9 cellular contexts compared by ENCODE assay signal in the genomic region with DNA sequence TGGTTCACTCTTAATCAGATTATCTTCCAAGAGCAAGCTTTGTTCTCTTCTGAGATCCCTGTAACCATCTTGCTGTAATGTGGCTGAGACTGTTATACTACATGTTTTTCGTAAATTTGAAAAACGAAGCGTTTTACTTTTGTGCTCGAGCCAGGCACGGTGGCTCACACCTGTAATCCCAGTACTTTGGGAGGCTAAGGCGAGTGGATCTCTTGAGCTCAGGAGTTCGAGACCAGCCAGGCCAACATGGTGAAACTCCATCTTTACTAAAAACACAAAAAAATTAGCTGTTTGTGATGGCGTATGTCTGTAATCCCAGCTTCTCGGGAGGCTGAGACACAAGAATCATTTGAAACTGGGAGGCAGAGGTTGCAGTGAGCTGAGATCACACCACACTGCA. TPM values are rescaled to one million over a fixed set of nuclear protein-coding genes. Genes with fewer than 3 reads are reported as not detected.
DNase-seq lines count a peak whose midpoint lies in the region; ATAC-seq and TF ChIP-seq lines count a peak whose summit lies in the region.
"Had no signal": no experiment of that assay in that cellular context is flagged by ENCODE, and none has a peak within 500 bp of the region (broad histone marks: within the 10 kb centered on the region; RNA-seq: fewer than 3 reads in every experiment).

No MANE protein-coding gene starts in this region.

- H3K36me3 Mint-ChIP-seq in activated CD4-positive, alpha-beta T cell treated with anti-CD3 and anti-CD28 coated beads, Interleukin-2, amount 10 ng/mL, durations not matched to agents 24 days and 14 days (ENCODE audit: low read depth), result no peaks in the 10 kb centered on the region
- no peaks in the 10 kb centered on the region for H3K36me3 Mint-ChIP-seq in memory B cell

- H3K27ac Mint-ChIP-seq in activated CD4-positive, alpha-beta T cell treated with anti-CD3 and anti-CD28 coated beads, Interleukin-2, amount 10 ng/mL, durations not matched to agents 24 days and 14 days, result no peak overlapping the region
- no peak overlapping the region for H3K27ac Mint-ChIP-seq in memory B cell

- H3K36me3 ChIP-seq in ascending aorta (no peaks in the 10 kb centered on the region), thyroid gland (no peaks in the 10 kb centered on the region)

- H3K27me3 ChIP-seq in ascending aorta (no peaks in the 10 kb centered on the region), thyroid gland (no peaks in the 10 kb centered on the region)

- H3K4me1 ChIP-seq in ascending aorta (peaks cover 11 to 64% of the 10 kb centered on the region in 2 donors), thyroid gland (peaks cover 52 to 60% of the 10 kb centered on the region in 2 donors)

- 92 to 93% methylated on average over 9 of the region's 9 CpGs for WGBS in thyroid gland, 2 donors

- peaks cover 34% of the 10 kb centered on the region for H3K27me3 Mint-ChIP-seq in activated CD4-positive, alpha-beta T cell treated with anti-CD3 and anti-CD28 coated beads, Interleukin-2, amount 10 ng/mL, durations not matched to agents 24 days and 14 days
- peaks cover 33% of the 10 kb centered on the region for H3K27me3 Mint-ChIP-seq in memory B cell

- H3K9me3 ChIP-seq in ascending aorta, result no peaks in the 10 kb centered on the region
- no peaks in the 10 kb centered on the region for H3K9me3 ChIP-seq in thyroid gland

- H3K9me3 Mint-ChIP-seq in activated CD4-positive, alpha-beta T cell treated with anti-CD3 and anti-CD28 coated beads, Interleukin-2, amount 10 ng/mL, durations not matched to agents 24 days and 14 days, result no peaks in the 10 kb centered on the region
- H3K9me3 Mint-ChIP-seq in memory B cell, result no peaks in the 10 kb centered on the region

- H3K4me1 Mint-ChIP-seq in activated CD4-positive, alpha-beta T cell treated with anti-CD3 and anti-CD28 coated beads, Interleukin-2, amount 10 ng/mL, durations not matched to agents 24 days and 14 days, result peaks cover 32% of the 10 kb centered on the region
- H3K4me1 Mint-ChIP-seq in memory B cell, result peaks cover 41% of the 10 kb centered on the region

- TF ChIP-seq CTCF in ascending aorta (IDR thresholded peaks at IDR 0.05) (no peak), thyroid gland (IDR thresholded peaks at IDR 0.05) (no peak)

- intact Hi-C loops in activated CD4-positive, alpha-beta T cell treated with anti-CD3 and anti-CD28 coated beads, Interleukin-2, amount 10 ng/mL, durations not matched to agents 24 days and 14 days (cut with micrococcal nuclease), result no loop called here
- intact Hi-C loops in ascending aorta (cut with DNase I), result no loop called here
- intact Hi-C loops in thyroid gland (cut with DNase I), result no loop called here
- intact Hi-C loops in head of caudate nucleus (cut with DNase I), result no loop called here

- no peak for DNase-seq in activated CD4-positive, alpha-beta T cell treated with anti-CD3 and anti-CD28 coated beads, Interleukin-2, amount 10 ng/mL, durations not matched to agents 24 days and 14 days
- no peak for DNase-seq in activated CD4-positive, alpha-beta T cell treated with anti-CD3 and anti-CD28 coated beads for 48 hours
- no peak for DNase-seq in ascending aorta (ENCODE audit: low spot score in 2 of 2)
- no peak for DNase-seq in memory B cell (ENCODE audit: low spot score in 2 of 2)
- no peak for DNase-seq in thyroid gland
- DNase-seq in activated naive CD4-positive, alpha-beta T cell treated with anti-CD3 and anti-CD28 coated beads, Interleukin-2, amount 50 U/mL, for 16 hours, result no peak
- no peak for DNase-seq in head of caudate nucleus
- DNase-seq: NCI-H446 treated with DMSO at 0.1 percent for 48 hours had no signal

- ATAC-seq in memory B cell (ENCODE audit: low read depth) (no peak), HG02885 (IDR thresholded peaks at IDR 0.05; ENCODE audit: poor library complexity, unreplicated experiment) (no peak)

- peak overlapping the region; percentile 52 for H3K4me3 Mint-ChIP-seq in activated CD4-positive, alpha-beta T cell treated with anti-CD3 and anti-CD28 coated beads, Interleukin-2, amount 10 ng/mL, durations not matched to agents 24 days and 14 days
- peak overlapping the region; percentile 84 for H3K4me3 Mint-ChIP-seq in memory B cell

- no peak for TF ChIP-seq POLR2A in thyroid gland (IDR thresholded peaks at IDR 0.05)

- H3K27ac ChIP-seq in ascending aorta, result peak overlapping the region; percentile 77 to 97
- peak overlapping the region; percentile 63 to 80 (median 75) for H3K27ac ChIP-seq in thyroid gland

- peak overlapping the region; percentile 37 to 54 for H3K4me3 ChIP-seq in ascending aorta
- no peak overlapping the region for H3K4me3 ChIP-seq in thyroid gland (replicated peaks in 1 of 3)

RNA-seq across cellular contexts. Expression of gene CUEDC1, which starts 7.8 kb away (rescaled TPM):
- total RNA-seq in activated CD4-positive, alpha-beta T cell treated with anti-CD3 and anti-CD28 coated beads, Interleukin-2, amount 10 ng/mL, durations not matched to agents 24 days and 14 days, result 0.50 and 0.58 TPM in 2 replicates
- total RNA-seq in ascending aorta (76.1 TPM), thyroid gland (10 to 100 TPM; 25.6 to 32.3 (median 29.9) TPM)

RNA-seq across cellular contexts. Expression of gene VEZF1, which starts 40.7 kb away (rescaled TPM):
- total RNA-seq in activated CD4-positive, alpha-beta T cell treated with anti-CD3 and anti-CD28 coated beads, Interleukin-2, amount 10 ng/mL, durations not matched to agents 24 days and 14 days, result 35.4 and 37.3 TPM in 2 replicates
- 47.4 TPM for total RNA-seq in ascending aorta
- 100 to 1,000 TPM in 1 of 4 donors, 10 to 100 TPM in 3; 88.5 to 147 (median 91.4) TPM for total RNA-seq in thyroid gland

RNA-seq across cellular contexts. Expression of gene SRSF1, which starts 59.7 kb away (rescaled TPM):
- 510 and 515 TPM in 2 replicates for total RNA-seq in activated CD4-positive, alpha-beta T cell treated with anti-CD3 and anti-CD28 coated beads, Interleukin-2, amount 10 ng/mL, durations not matched to agents 24 days and 14 days
- total RNA-seq in ascending aorta, result 89.4 TPM
- 100 to 1,000 TPM; 181 to 266 (median 214) TPM for total RNA-seq in thyroid gland

Comparison
In these comparisons a context has a peak if more than half of its experiments do, and no peak if none do; other contexts are left out.
1. H3K4me3 ChIP-seq: peak in ascending aorta (2 of 2); none in thyroid gland (0 of 3).
2. RNA of gene CUEDC1, which starts 7.8 kb away (total RNA-seq): 76.1 TPM in ascending aorta (single experiment) and 25.6 to 32.3 TPM in thyroid gland; 0.50 to 0.58 TPM in activated CD4-positive, alpha-beta T cell treated with anti-CD3 and anti-CD28 coated beads, Interleukin-2, amount 10 ng/mL, durations not matched to agents 24 days and 14 days; every median in the first group is over 10 times any median in the second.